Comparison of ENCODE assay signal across 8 cellular contexts in the genomic region with DNA sequence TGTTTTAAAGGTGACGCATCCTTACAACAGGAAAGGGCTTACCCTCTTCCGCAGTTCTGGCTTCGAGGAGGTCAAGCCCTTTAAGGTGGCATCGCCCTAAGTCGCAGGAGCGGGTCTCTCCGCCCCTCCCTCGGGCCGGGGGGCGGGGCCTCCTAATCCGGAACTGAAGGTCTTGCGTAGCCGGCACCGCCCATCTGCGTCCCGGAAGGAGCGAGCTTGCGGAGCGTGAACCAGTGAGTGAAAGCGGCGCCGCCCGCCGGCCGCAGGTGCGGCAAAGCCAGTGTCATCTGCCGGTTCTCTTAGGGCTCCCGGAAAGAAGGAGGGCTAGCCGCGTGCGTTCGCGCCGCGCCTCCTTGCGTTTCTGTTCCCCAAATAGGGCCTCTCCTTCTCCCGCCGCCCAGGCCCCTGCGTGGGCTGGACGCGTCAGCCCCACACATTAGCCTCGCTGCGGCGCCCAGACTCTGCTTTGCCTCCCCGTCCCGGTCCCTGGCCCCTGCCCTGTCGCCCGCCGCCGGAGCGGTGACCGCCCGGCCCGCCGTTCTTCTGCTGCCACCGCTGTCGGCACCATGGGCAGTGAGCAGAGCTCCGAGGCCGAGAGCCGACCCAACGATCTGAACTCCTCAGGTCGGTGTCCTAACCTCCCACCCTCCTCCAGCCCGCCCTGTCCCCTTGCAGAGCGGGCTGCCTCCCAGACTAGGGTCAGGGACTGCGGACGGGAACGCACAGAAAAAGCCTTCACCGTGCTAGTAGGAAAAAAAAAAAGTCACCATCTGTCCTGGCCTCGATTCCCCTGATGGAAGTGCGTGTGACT. TPM values are rescaled to one million over a fixed set of nuclear protein-coding genes. Genes with fewer than 3 reads are reported as not detected.
A peak's percentile ranks its signal among the peaks of the same experiment; 100 is the strongest.
DNase-seq lines count a peak whose midpoint lies in the region; ATAC-seq and TF ChIP-seq lines count a peak whose summit lies in the region.

A gene (plus strand): TSS at position 193 of the 811 bp plus-strand sequence. CDS start 374 bp downstream, at position 567.

- no peaks in the 10 kb centered on the region for H3K27me3 Mint-ChIP-seq in Caco-2 (ENCODE audit: insufficient read depth, unreplicated experiment)

- H3K4me3 ChIP-seq in Caco-2 (ENCODE audit: low read depth, low read length) = peak within 1 kb of the TSS; percentile 86
- peak within 1 kb of the TSS; percentile 83 for H3K4me3 ChIP-seq in effector memory CD4-positive, alpha-beta T cell (ENCODE audit: insufficient read depth, low read depth, low read length, poor library complexity, severe bottlenecking)

- ATAC-seq in GM21360 (IDR thresholded peaks at IDR 0.05; ENCODE audit: unreplicated experiment) = peak; percentile 82

- H3K36me3 ChIP-seq in Caco-2 (ENCODE audit: control insufficient read depth, insufficient read depth, low read length) = no peaks in the 10 kb centered on the region
- peaks cover 9% of the 10 kb centered on the region for H3K36me3 ChIP-seq in effector memory CD4-positive, alpha-beta T cell (ENCODE audit: control insufficient read depth, insufficient read depth, low read length)

- CTCF ChIA-PET in Caco-2 (lab: Charles Lee) = interaction anchor here (0.6 to 1.3 kb wide), 13 partner anchors 10 to 286 kb away, joined by 3 to 7 read pairs (median 4); a partner anchor contains a TSS

- no peaks in the 10 kb centered on the region for H3K9me3 Mint-ChIP-seq in Caco-2 (ENCODE audit: unreplicated experiment)

- POLR2A ChIA-PET in Caco-2 (lab: Charles Lee) = interaction anchor here (0.6 to 2.2 kb wide), 26 partner anchors 8 to 608 kb away, joined by 3 to 15 read pairs (median 3); a partner anchor contains a TSS

- H3K4me3 Mint-ChIP-seq in Caco-2 (ENCODE audit: unreplicated experiment) = peak within 1 kb of the TSS; percentile 94

- no peaks in the 10 kb centered on the region for H3K27me3 ChIP-seq in Caco-2 (replicated peaks; ENCODE audit: control insufficient read depth, insufficient read depth, low read length)
- H3K27me3 ChIP-seq in effector memory CD4-positive, alpha-beta T cell (replicated peaks; ENCODE audit: control insufficient read depth, insufficient read depth, low read length, poor library complexity, severe bottlenecking) = no peaks in the 10 kb centered on the region

- H3K27ac ChIP-seq in effector memory CD4-positive, alpha-beta T cell (ENCODE audit: insufficient read depth, low read length, poor library complexity, severe bottlenecking) = peak within 1 kb of the TSS; percentile 96

- H3K9me3 ChIP-seq in Caco-2 = no peaks in the 10 kb centered on the region
- no peaks in the 10 kb centered on the region for H3K9me3 ChIP-seq in effector memory CD4-positive, alpha-beta T cell (ENCODE audit: control insufficient read depth, low read length)

- intact Hi-C loops in Caco-2 (cut with micrococcal nuclease; ENCODE audit: unreplicated experiment) = loop anchor here (1.0 to 5.0 kb wide), 4 partner anchors 8 to 360 kb away; a partner anchor contains a TSS

- no TSS peak for BruUV-seq in Caco-2 (replicated peaks; lab: Mats Ljungman, UMichigan)

- H3K4me1 Mint-ChIP-seq in Caco-2 (ENCODE audit: low read depth, unreplicated experiment) = peaks cover 12% of the 10 kb centered on the region

- DNase-seq in Caco-2 (peak; percentile 99), HT1080 (ENCODE audit: low read depth) (peak; percentile 95), NOMO-1 (lab: John Stamatoyannopoulos, UW; ENCODE audit: unreplicated experiment in 2 of 2) (peak; percentile 96 to 97), medulla oblongata (ENCODE audit: extremely low spot score) (peak; percentile 99)
- DNase-seq in activated CD8-positive, alpha-beta memory T cell treated with anti-CD3 and anti-CD28 coated beads for 4 hours (ENCODE audit: low read depth in 2 of 2) = peak; percentile 97
- DNase-seq in effector memory CD4-positive, alpha-beta T cell = peak; percentile 97 to 98 (median 97)
- DNase-seq in stimulated activated CD8-positive, alpha-beta memory T cell treated with anti-CD3 and anti-CD28 coated beads, Interleukin-12 subunit alpha, Interleukin-12 subunit beta, amount 100 ng/mL, for 1 hour (ENCODE audit: low read depth) = peak; percentile 96

- peak within 1 kb of the TSS; percentile 96 for H3K27ac Mint-ChIP-seq in Caco-2 (ENCODE audit: unreplicated experiment)

- TF ChIP-seq CTCF in Caco-2 (IDR thresholded peaks at IDR 0.05; ENCODE audit: insufficient read depth in 1 of 2, low read depth in 1 of 2, low read length in 1 of 2, severe bottlenecking in 1 of 2, unreplicated experiment in 1 of 2) = peak in 1 of 2 experiments; percentile 43

- H3K4me1 ChIP-seq in Caco-2 = peaks cover 7% of the 10 kb centered on the region; the same call in 1 of the 2 replicates
- no peaks in the 10 kb centered on the region for H3K4me1 ChIP-seq in effector memory CD4-positive, alpha-beta T cell (ENCODE audit: control insufficient read depth, insufficient read depth, low read length, poor library complexity, severe bottlenecking)

- H3K36me3 Mint-ChIP-seq in Caco-2 (ENCODE audit: insufficient read depth, unreplicated experiment) = peaks cover 13% of the 10 kb centered on the region

RNA-seq across cellular contexts. Expression of the gene that starts here (rescaled TPM):
- 25.5 and 25.7 TPM in 2 replicates for total RNA-seq in Caco-2 (2022)
- 11.3 and 12.1 TPM in 2 replicates for total RNA-seq in HT1080 (2014; rRNA removed; shearing (Covaris generic))
- 12.7 and 20.2 TPM in 2 replicates for polyA plus RNA-seq in HT1080 (2015; cell fraction: cytosol; rRNA removed)
- 8.8 and 12.1 TPM in 2 replicates for polyA plus RNA-seq in HT1080 (2015; cell fraction: nucleus; rRNA removed)

Comparison
In these comparisons a context has a peak if more than half of its experiments do, and no peak if none do; other contexts are left out.
1. Peak in every context shown above with its lines: DNase-seq, ATAC-seq, H3K4me3 ChIP-seq and H3K27ac ChIP-seq.